7 cellular contexts compared by ENCODE assay signal in the genomic region with DNA sequence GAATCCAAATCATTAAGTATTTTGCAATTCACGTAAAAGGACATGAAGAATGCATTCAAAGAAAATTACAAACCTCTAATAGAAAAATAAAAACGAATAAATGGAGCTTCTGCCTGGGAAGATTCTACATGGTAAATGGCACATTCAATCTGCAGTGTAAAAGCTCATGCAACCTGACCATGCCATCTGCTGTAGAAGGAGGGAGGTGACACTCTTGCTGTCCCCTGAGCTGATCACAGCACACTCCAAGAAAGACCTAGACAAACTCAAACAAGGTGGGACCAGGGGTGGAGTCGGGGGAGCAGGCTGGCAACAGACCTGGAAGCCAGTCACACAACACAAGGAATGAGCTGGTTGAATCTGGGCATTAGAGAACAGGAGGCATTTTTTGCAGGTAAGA.
DNase-seq lines count a peak whose midpoint lies in the region; ATAC-seq and TF ChIP-seq lines count a peak whose summit lies in the region.

No MANE protein-coding gene starts in this region.

- H3K27ac ChIP-seq in HEK293 (ENCODE audit: extremely low read depth, low read depth, low read length), result no peak overlapping the region

- DNase-seq in DMS79 (lab: John Stamatoyannopoulos, UW), result peak; percentile 46
- no peak for DNase-seq in naive B cell
- DNase-seq in NCI-H1436 treated with DMSO at 0.1 percent for 48 hours (lab: John Stamatoyannopoulos, UW), result no peak

- TF ChIP-seq CTCF in HEK293 (tag by site-specific recombination; IDR thresholded peaks at IDR 0.05), result peak; percentile 33; the same call in 1 of the 2 replicates

- peak; percentile 46 for ATAC-seq in activated T-helper 17 cell treated with anti-CD3 and anti-CD28 coated beads, Interleukin-2, amount 50 U/mL, for 72 hours (replicated peaks)
- ATAC-seq in naive B cell (ENCODE audit: low read depth in 2 of 2) (peak; percentile 45 to 57), GM18520 (IDR thresholded peaks at IDR 0.05; ENCODE audit: unreplicated experiment) (no peak), GM18517 (IDR thresholded peaks at IDR 0.05; ENCODE audit: unreplicated experiment) (no peak)

- H3K4me1 Mint-ChIP-seq in activated T-helper 17 cell treated with anti-CD3 and anti-CD28 coated beads, Interleukin-2, amount 50 U/mL, for 72 hours, result peaks cover 10% of the 10 kb centered on the region
- peaks cover 13 to 21% (median 16%) of the 10 kb centered on the region in 3 donors for H3K4me1 Mint-ChIP-seq in naive B cell

- CTCF ChIA-PET in HEK293 (lab: Yijun Ruan, JAX), result interaction anchor here (0.9 to 1.2 kb wide), 2 partner anchors 124 to 147 kb away, joined by 3 read pairs; no protein-coding TSS in a partner anchor

- no peaks in the 10 kb centered on the region for H3K27me3 Mint-ChIP-seq in activated T-helper 17 cell treated with anti-CD3 and anti-CD28 coated beads, Interleukin-2, amount 50 U/mL, for 72 hours
- peaks cover 4 to 10% (median 7%) of the 10 kb centered on the region in 3 donors for H3K27me3 Mint-ChIP-seq in naive B cell

- H3K4me3 ChIP-seq in HEK293 (ENCODE audit: low read depth, low read length), result no peak overlapping the region

- H3K9me3 ChIP-seq in HEK293 (ENCODE audit: control insufficient read depth, insufficient read depth, low read depth, low read length), result no peaks in the 10 kb centered on the region

- no peak overlapping the region for H3K27ac Mint-ChIP-seq in activated T-helper 17 cell treated with anti-CD3 and anti-CD28 coated beads, Interleukin-2, amount 50 U/mL, for 72 hours
- peak overlapping the region in 1 of 6 donors; percentile 65 for H3K27ac Mint-ChIP-seq in naive B cell

- H3K36me3 Mint-ChIP-seq in activated T-helper 17 cell treated with anti-CD3 and anti-CD28 coated beads, Interleukin-2, amount 50 U/mL, for 72 hours (ENCODE audit: low read depth), result no peaks in the 10 kb centered on the region
- H3K36me3 Mint-ChIP-seq in naive B cell, result no peaks in the 10 kb centered on the region

- H3K4me1 ChIP-seq in HEK293 (ENCODE audit: control insufficient read depth, insufficient read depth, low read length), result no peaks in the 10 kb centered on the region

- POLR2A ChIA-PET in HEK293 (lab: Yijun Ruan, JAX), result no interaction called here

- H3K9me3 Mint-ChIP-seq in activated T-helper 17 cell treated with anti-CD3 and anti-CD28 coated beads, Interleukin-2, amount 50 U/mL, for 72 hours, result no peaks in the 10 kb centered on the region
- H3K9me3 Mint-ChIP-seq in naive B cell, result peaks cover 0 to 1% (median 0%) of the 10 kb centered on the region in 7 donors

- no peak overlapping the region for H3K4me3 Mint-ChIP-seq in activated T-helper 17 cell treated with anti-CD3 and anti-CD28 coated beads, Interleukin-2, amount 50 U/mL, for 72 hours
- peak overlapping the region in 3 of 8 donors; percentile 10 to 61 (median 45) for H3K4me3 Mint-ChIP-seq in naive B cell

- no peaks in the 10 kb centered on the region for H3K36me3 ChIP-seq in HEK293 (ENCODE audit: control insufficient read depth in 2 of 2, insufficient read depth in 1 of 2, low read length in 2 of 2)

TF ChIP-seq in HEK293, 187 proteins besides CTCF, POLR2A, EP300 and RAD21:
- TF ChIP-seq, protein P1, sequence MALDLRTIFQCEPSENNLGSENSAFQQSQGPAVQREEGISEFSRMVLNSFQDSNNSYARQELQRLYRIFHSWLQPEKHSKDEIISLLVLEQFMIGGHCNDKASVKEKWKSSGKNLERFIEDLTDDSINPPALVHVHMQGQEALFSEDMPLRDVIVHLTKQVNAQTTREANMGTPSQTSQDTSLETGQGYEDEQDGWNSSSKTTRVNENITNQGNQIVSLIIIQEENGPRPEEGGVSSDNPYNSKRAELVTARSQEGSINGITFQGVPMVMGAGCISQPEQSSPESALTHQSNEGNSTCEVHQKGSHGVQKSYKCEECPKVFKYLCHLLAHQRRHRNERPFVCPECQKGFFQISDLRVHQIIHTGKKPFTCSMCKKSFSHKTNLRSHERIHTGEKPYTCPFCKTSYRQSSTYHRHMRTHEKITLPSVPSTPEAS (tag by site-specific recombination; IDR thresholded peaks at IDR 0.05), result no peak
- TF ChIP-seq ZNF555 (tag by site-specific recombination; conservative IDR thresholded peaks at IDR 0.05) (no peak), ZXDB (tag by site-specific recombination; IDR thresholded peaks at IDR 0.05) (no peak), KLF7 (tag by site-specific recombination; IDR thresholded peaks at IDR 0.05; ENCODE audit: borderline replicate concordance) (no peak)

Comparison
In these comparisons a context has a peak if more than half of its experiments do, and no peak if none do; other contexts are left out.
1. ATAC-seq: peak in activated T-helper 17 cell treated with anti-CD3 and anti-CD28 coated beads, Interleukin-2, amount 50 U/mL, for 72 hours (single experiment) and naive B cell (2 of 2); none in GM18520 (single experiment) and GM18517 (single experiment).